8 cellular contexts compared by ENCODE assay signal in the genomic region with DNA sequence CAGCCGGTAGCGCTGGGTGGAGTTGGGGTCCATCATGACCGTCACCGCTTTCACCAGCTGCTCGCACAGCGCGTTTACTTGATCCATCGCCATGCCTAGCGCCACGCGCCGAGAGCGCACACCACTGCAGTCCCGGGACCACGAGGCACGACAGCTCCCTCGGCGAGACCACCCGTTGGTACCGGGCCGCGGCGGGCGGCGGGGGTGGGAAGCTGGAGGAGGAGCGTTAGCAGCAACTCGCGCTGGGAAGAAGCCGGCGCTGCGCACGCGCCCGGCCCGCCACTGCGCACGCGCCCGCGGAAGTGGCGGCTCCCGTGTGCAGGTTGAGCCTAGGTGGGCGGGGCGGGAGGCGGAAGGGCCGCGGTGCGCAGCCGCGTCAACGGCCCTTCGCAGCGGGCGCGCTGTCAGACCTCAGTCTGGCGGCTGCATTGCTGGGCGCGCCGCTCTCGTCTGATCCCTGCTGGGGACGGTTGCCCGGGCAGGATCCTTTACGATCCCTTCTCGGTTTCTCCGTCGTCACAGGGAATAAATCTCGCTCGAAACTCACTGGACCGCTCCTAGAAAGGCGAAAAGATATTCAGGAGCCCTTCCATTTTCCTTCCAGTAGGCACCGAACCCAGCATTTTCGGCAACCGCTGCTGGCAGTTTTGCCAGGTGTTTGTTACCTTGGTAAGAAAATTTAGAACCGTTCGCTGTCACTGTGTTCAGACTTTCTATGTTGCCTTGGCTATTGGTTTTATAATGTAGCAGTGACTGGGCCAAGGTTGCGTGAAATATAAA. TPM values are rescaled to one million over a fixed set of nuclear protein-coding genes. Genes with fewer than 3 reads are reported as not detected.
DNase-seq lines count a peak whose midpoint lies in the region; ATAC-seq and TF ChIP-seq lines count a peak whose summit lies in the region.

A gene (plus strand): TSS at position 414 of the 780 bp plus-strand sequence. CDS start 6,135 bp downstream, outside the sequence.
A gene (minus strand): TSS at position 267 of the 780 bp plus-strand sequence. CDS start 174 bp downstream, at position 93.

- no peaks in the 10 kb centered on the region for H4K20me1 ChIP-seq in mammary epithelial cell (ENCODE audit: insufficient read depth, low read length)

- dilution Hi-C loops in mammary epithelial cell (cut with HindIII; ENCODE audit: low sequenced_read_pairs), result no loop called here

- WGBS in mammary epithelial cell (ENCODE audit: low coverage, missing lambda C conversion rate), result 2% methylated on average over 8 of the region's 76 CpGs

- ATAC-seq in GM18907 (IDR thresholded peaks at IDR 0.05; ENCODE audit: unreplicated experiment) (peak; percentile 78), HG03139 (IDR thresholded peaks at IDR 0.05; ENCODE audit: unreplicated experiment) (peak; percentile 87)

- H3K9ac ChIP-seq in mammary epithelial cell (ENCODE audit: insufficient read depth, low read length), result peak within 1 kb of the TSS; percentile 94
- peak within 1 kb of the TSS; percentile 88 for H3K9ac ChIP-seq in iPS-20b (ENCODE audit: low read depth, low read length)

- CTCF ChIA-PET in AG04449 (lab: Yijun Ruan, JAX), result interaction anchor here (0.8 to 1.5 kb wide), 4 partner anchors 9 to 503 kb away, joined by 3 to 4 read pairs (median 3); no protein-coding TSS in a partner anchor
- CTCF ChIA-PET in mammary epithelial cell (lab: Charles Lee; ENCODE audit: low non-redundant PET), result interaction anchor here (0.7 to 1.0 kb wide), 2 partner anchors 80 to 503 kb away, joined by 3 to 4 read pairs; no protein-coding TSS in a partner anchor

- no peaks in the 10 kb centered on the region for H3K27me3 ChIP-seq in WERI-Rb-1 (ENCODE audit: insufficient read depth, low read depth, severe bottlenecking)
- H3K27me3 ChIP-seq in mammary epithelial cell (ENCODE audit: insufficient read depth, low read length), result no peaks in the 10 kb centered on the region
- no peaks in the 10 kb centered on the region for H3K27me3 ChIP-seq in iPS-20b (ENCODE audit: insufficient read depth, low read length)

- peaks cover 75% of the 10 kb centered on the region for H3K79me2 ChIP-seq in mammary epithelial cell (ENCODE audit: insufficient read depth, low read length)

- POLR2A ChIA-PET in AG04449 (lab: Yijun Ruan, JAX), result interaction anchor here (0.5 to 1.1 kb wide), 5 partner anchors 10 to 503 kb away, joined by 3 to 5 read pairs (median 4); no protein-coding TSS in a partner anchor

- TF ChIP-seq CTCF in AG04449 (IDR thresholded peaks at IDR 0.05; ENCODE audit: insufficient read depth, low read length, missing control alignments) (peak; percentile 10), WERI-Rb-1 (IDR thresholded peaks at IDR 0.05; ENCODE audit: low read depth, low read length) (peak; percentile 59), mammary epithelial cell (conservative IDR thresholded peaks at IDR 0.05 in 1 of 2, IDR thresholded peaks at IDR 0.05 in 1 of 2; ENCODE audit: extremely low read depth in 1 of 2, insufficient read depth in 1 of 2, low read depth in 1 of 2, low read length in 2 of 2) (peak in 1 of 2 donors; percentile 32)

- H3K4me3 ChIP-seq in AG04449 (ENCODE audit: low read depth, low read length) (peak within 1 kb of the TSS; percentile 98), WERI-Rb-1 (ENCODE audit: low read depth, low read length) (peak within 1 kb of the TSS; percentile 78), mammary epithelial cell (replicated peaks in 1 of 3; ENCODE audit: insufficient read depth in 1 of 3, low read depth in 2 of 3, low read length in 3 of 3) (peak within 1 kb of the TSS; percentile 89 to 100 (median 100)), iPS-20b (ENCODE audit: low read length) (peak within 1 kb of the TSS; percentile 96), skin epidermis (peak within 1 kb of the TSS; percentile 61 to 100 (median 97))

- H3K9me3 ChIP-seq in WERI-Rb-1 (ENCODE audit: severe bottlenecking) (no peaks in the 10 kb centered on the region), mammary epithelial cell (replicated peaks; ENCODE audit: insufficient read depth, low read length) (no peaks in the 10 kb centered on the region), iPS-20b (ENCODE audit: insufficient read depth, low read depth, low read length) (no peaks in the 10 kb centered on the region)

- DNase-seq in AG04449 (ENCODE audit: low read depth, low spot score), result no peak
- peak; percentile 92 for DNase-seq in NCI-H2227 (lab: John Stamatoyannopoulos, UW; ENCODE audit: unreplicated experiment)
- peak; percentile 99 for DNase-seq in WERI-Rb-1
- peak; percentile 94 for DNase-seq in mammary epithelial cell

- H3K4me1 ChIP-seq in mammary epithelial cell (ENCODE audit: insufficient read depth, low read length), result peaks cover 26% of the 10 kb centered on the region
- H3K4me1 ChIP-seq in iPS-20b (ENCODE audit: insufficient read depth, low read length), result no peaks in the 10 kb centered on the region

- peak within 1 kb of the TSS; percentile 99 for H3K4me2 ChIP-seq in mammary epithelial cell (ENCODE audit: insufficient read depth, low read depth, low read length)

- peak within 1 kb of the TSS; percentile 97 for H2AFZ ChIP-seq in mammary epithelial cell (ENCODE audit: low read depth, low read length)

- BruUV-seq in mammary epithelial cell (replicated peaks; lab: Mats Ljungman, UMichigan), result no TSS peak

- H3K27ac ChIP-seq in WERI-Rb-1, result peak within 1 kb of the TSS; percentile 92
- peak within 1 kb of the TSS; percentile 94 for H3K27ac ChIP-seq in mammary epithelial cell (ENCODE audit: insufficient read depth, low read depth, low read length)
- H3K27ac ChIP-seq in iPS-20b (ENCODE audit: low read length), result peak within 1 kb of the TSS; percentile 59
- H3K27ac ChIP-seq in skin epidermis, result peak within 1 kb of the TSS; percentile 40 to 91 (median 84)

- intact Hi-C loops in mammary epithelial cell (cut with micrococcal nuclease), result no loop called here

- H3K36me3 ChIP-seq in WERI-Rb-1 (peaks cover 52% of the 10 kb centered on the region), mammary epithelial cell (ENCODE audit: insufficient read depth, low read length) (peaks cover 22% of the 10 kb centered on the region), iPS-20b (ENCODE audit: insufficient read depth, low read depth, low read length) (peaks cover 25% of the 10 kb centered on the region)

- in situ Hi-C loops in mammary epithelial cell (cut with MboI; ENCODE audit: low sequenced_read_pairs in 2 of 2), result no loop called here

RNA-seq across cellular contexts. Expression of the first gene that starts in this region (rescaled TPM):
- total RNA-seq in mammary epithelial cell, result 10 to 100 TPM; 46.8 TPM
- polyA plus RNA-seq in mammary epithelial cell, result 28.1 TPM
- polyA minus RNA-seq in mammary epithelial cell, result 127 TPM

RNA-seq across cellular contexts. Expression of the second gene that starts in this region (rescaled TPM):
- total RNA-seq in mammary epithelial cell, result 10 to 100 TPM; 44.2 to 69.0 TPM
- polyA plus RNA-seq in mammary epithelial cell, result 46.8 TPM
- polyA minus RNA-seq in mammary epithelial cell, result 65.5 TPM
